In the genomic region with DNA sequence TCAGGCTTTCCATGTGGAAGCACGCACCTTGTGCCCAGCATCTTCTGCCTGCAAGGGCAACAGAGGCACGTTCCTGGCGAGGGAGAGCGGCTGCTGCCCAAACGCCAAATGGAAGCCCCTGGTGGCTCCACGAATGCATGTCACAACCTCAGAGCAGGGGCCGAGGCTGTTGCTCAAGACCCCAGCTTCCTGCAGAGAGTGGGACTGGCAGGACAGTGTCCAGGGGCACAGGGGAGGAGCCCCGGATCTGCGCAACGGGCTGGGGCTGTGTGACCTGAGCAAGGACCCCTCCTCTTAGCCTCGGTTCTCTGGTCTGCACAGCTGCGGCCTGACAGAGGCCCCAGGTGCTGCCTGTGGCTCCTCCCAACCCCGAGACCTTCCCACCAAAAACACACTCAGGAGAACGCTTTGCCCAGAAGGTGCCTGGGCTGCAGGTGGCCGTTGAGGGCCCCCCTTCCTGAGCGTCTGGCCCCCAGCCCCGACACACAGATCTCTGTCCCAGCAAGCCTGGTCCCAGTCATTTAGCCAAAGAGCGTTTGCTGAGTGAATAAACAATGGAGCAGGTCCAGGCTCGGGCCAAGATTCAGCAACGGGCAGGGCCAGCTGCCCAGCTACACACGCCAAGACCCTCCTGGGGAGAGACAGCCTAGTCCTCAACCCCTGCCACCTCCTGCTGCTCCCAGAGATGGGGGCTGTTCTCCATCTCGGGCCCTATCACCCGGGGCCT, we compare ENCODE assay signal across 8 cellular contexts. TPM values are rescaled to one million over a fixed set of nuclear protein-coding genes. Genes with fewer than 3 reads are reported as not detected.
A peak's percentile ranks its signal among the peaks of the same experiment; 100 is the strongest.
DNase-seq lines count a peak whose midpoint lies in the region; ATAC-seq and TF ChIP-seq lines count a peak whose summit lies in the region.

No MANE protein-coding gene starts in this region.

- H3K4me3 Mint-ChIP-seq in CD14-positive monocyte (peak overlapping the region; percentile 62 to 81), nephron progenitor cell (peak overlapping the region; percentile 76)

- H3K4me3 ChIP-seq in dorsolateral prefrontal cortex: peak overlapping the region; percentile 63 to 97 (median 84)

- H3K27ac ChIP-seq in dorsolateral prefrontal cortex: peak overlapping the region in 49 of 59 donors; percentile 1 to 88 (median 70)

- H3K9me3 Mint-ChIP-seq in CD14-positive monocyte (peaks cover 0 to 2% (median 0%) of the 10 kb centered on the region in 7 donors), nephron progenitor cell (no peaks in the 10 kb centered on the region)

- H3K27me3 ChIP-seq in dorsolateral prefrontal cortex: no peaks in the 10 kb centered on the region

- H3K4me1 Mint-ChIP-seq in CD14-positive monocyte (peaks cover 46% of the 10 kb centered on the region), nephron progenitor cell (peaks cover 56% of the 10 kb centered on the region)

- H3K36me3 Mint-ChIP-seq in CD14-positive monocyte (no peaks in the 10 kb centered on the region), nephron progenitor cell (ENCODE audit: low read depth) (no peaks in the 10 kb centered on the region)

- H3K27ac Mint-ChIP-seq in CD14-positive monocyte: peak overlapping the region in 3 of 7 donors; percentile 11 to 74 (median 73)
- H3K27ac Mint-ChIP-seq in nephron progenitor cell: no peak overlapping the region

- intact Hi-C loops in CD14-positive monocyte (cut with micrococcal nuclease) (loop anchor here in 1 of 2 donors (5.0 kb wide), 1 partner anchor 46 kb away; no protein-coding TSS in a partner anchor), dorsolateral prefrontal cortex (cut with DNase I) (no loop called here)

- ATAC-seq in GM18502 (IDR thresholded peaks at IDR 0.05; ENCODE audit: poor library complexity, unreplicated experiment) (no peak), GM19397 (IDR thresholded peaks at IDR 0.05; ENCODE audit: unreplicated experiment) (no peak)

- TF ChIP-seq CTCF in CD14-positive monocyte (IDR thresholded peaks at IDR 0.05) (no peak), dorsolateral prefrontal cortex (IDR thresholded peaks at IDR 0.05 in 54 of 56, conservative IDR thresholded peaks at IDR 0.05 in 2 of 56; ENCODE audit: low read depth in 1 of 56, partially characterized antibody in 56 of 56) (no peak), nephron progenitor cell (IDR thresholded peaks at IDR 0.05) (no peak)

- DNase-seq in CD14-positive monocyte (ENCODE audit: low spot score): no peak
- peak; percentile 16 to 68 for DNase-seq in NCI-H446 (lab: John Stamatoyannopoulos, UW)
- no peak for DNase-seq in dorsolateral prefrontal cortex
- no peak for DNase-seq in nephron progenitor cell
- no peak for DNase-seq in effector CD4-positive, alpha-beta T cell
- no peak for DNase-seq in NCI-H2196 treated with DMSO at 0.1 percent for 48 hours (lab: John Stamatoyannopoulos, UW; ENCODE audit: unreplicated experiment)

- H3K27me3 Mint-ChIP-seq in CD14-positive monocyte (ENCODE audit: low read depth in 3 of 3): peaks cover 0 to 5% (median 5%) of the 10 kb centered on the region in 3 donors
- peaks cover 3% of the 10 kb centered on the region for H3K27me3 Mint-ChIP-seq in nephron progenitor cell (ENCODE audit: low read depth, poor library complexity)

RNA-seq across cellular contexts. Expression of gene MICALL2, which starts 1.2 kb away (rescaled TPM):
- under 1 TPM; 0.14 to 0.72 TPM for polyA plus RNA-seq in CD14-positive monocyte
- 100 to 1,000 TPM in 21 of 120 experiments, 10 to 100 TPM in 99; 38.3 to 170 (median 81.2) TPM for total RNA-seq in dorsolateral prefrontal cortex

RNA-seq across cellular contexts. Expression of gene INTS1, which starts 46.1 kb away (rescaled TPM):
- 1 to 10 TPM; 5.5 to 7.3 TPM for polyA plus RNA-seq in CD14-positive monocyte
- total RNA-seq in dorsolateral prefrontal cortex: 100 to 1,000 TPM in 104 of 120 experiments, 10 to 100 TPM in 16; 86.1 to 155 (median 115) TPM

Comparison
In these comparisons a context has a peak if more than half of its experiments do, and no peak if none do; other contexts are left out.
1. DNase-seq: peak in NCI-H446 (2 of 2); none in CD14-positive monocyte (single experiment), dorsolateral prefrontal cortex (0 of 10), nephron progenitor cell (single experiment), effector CD4-positive, alpha-beta T cell (single experiment) and NCI-H2196 treated with DMSO at 0.1 percent for 48 hours (single experiment).